Comparison of ENCODE assay signal across 8 cellular contexts in genomic region chr3:48685603-48686511, GRCh38. TPM values are rescaled to one million over a fixed set of nuclear protein-coding genes. Genes with fewer than 3 reads are reported as not detected.
A peak's percentile ranks its signal among the peaks of the same experiment; 100 is the strongest.
DNase-seq lines count a peak whose midpoint lies in the region; ATAC-seq and TF ChIP-seq lines count a peak whose summit lies in the region.

NCKIPSD (minus strand) TSS chr3:48685915; CDS start chr3:48685807, 108 bp downstream.

- H3K36me3 ChIP-seq in GM06990 (ENCODE audit: control insufficient read depth, insufficient read depth, low read length) (peaks cover 32% of the 10 kb centered on the region), H7 (replicated peaks; ENCODE audit: control insufficient read depth, insufficient read depth, low read length) (peaks cover 40% of the 10 kb centered on the region), osteoblast (ENCODE audit: insufficient read depth, low read length) (peaks cover 51% of the 10 kb centered on the region), thoracic aorta (peaks cover 38% of the 10 kb centered on the region)

- no peaks in the 10 kb centered on the region for H3K27me3 ChIP-seq in GM06990 (replicated peaks; ENCODE audit: control insufficient read depth, insufficient read depth, low read length)
- no peaks in the 10 kb centered on the region for H3K27me3 ChIP-seq in H7 (ENCODE audit: control insufficient read depth, insufficient read depth, low read length)
- H3K27me3 ChIP-seq in osteoblast (ENCODE audit: insufficient read depth, low read length) = no peaks in the 10 kb centered on the region
- H3K27me3 ChIP-seq in thoracic aorta (replicated peaks; ENCODE audit: insufficient read depth) = no peaks in the 10 kb centered on the region

- H2AFZ ChIP-seq in osteoblast (ENCODE audit: low read length) = peak within 1 kb of the TSS; percentile 80

- H3K4me3 ChIP-seq in GM06990 (replicated peaks; ENCODE audit: low read depth, low read length) (peak within 1 kb of the TSS; percentile 89), H7 (ENCODE audit: insufficient read depth, low read depth, low read length) (peak within 1 kb of the TSS; percentile 94), osteoblast (ENCODE audit: insufficient read depth, low read length) (peak within 1 kb of the TSS; percentile 96), thoracic aorta (peak within 1 kb of the TSS; percentile 99)

- H3K9me3 ChIP-seq in osteoblast (ENCODE audit: low read depth, low read length) = no peaks in the 10 kb centered on the region
- no peaks in the 10 kb centered on the region for H3K9me3 ChIP-seq in thoracic aorta

- peak; percentile 73 for TF ChIP-seq CTCF in GM06990 (IDR thresholded peaks at IDR 0.05; ENCODE audit: insufficient read depth, low read length, poor library complexity, severe bottlenecking)
- peak; percentile 65 for TF ChIP-seq CTCF in osteoblast (IDR thresholded peaks at IDR 0.05; ENCODE audit: extremely low read depth, low read depth, low read length)
- TF ChIP-seq CTCF in thoracic aorta (IDR thresholded peaks at IDR 0.05) = peak; percentile 95

- ATAC-seq in SK-N-SH treated with all-trans-retinoic acid at 6 μM for 48 hours = peak; percentile 83
- ATAC-seq in thoracic aorta (ENCODE audit: insufficient number of reproducible peaks, low FRiP score, low read depth) = peak; percentile 78

- DNase-seq in GM06990 (ENCODE audit: extremely low read depth, insufficient read length) (peak; percentile 90), H7 (peak; percentile 99), M059J (ENCODE audit: low read depth) (peak; percentile 72), glomerular endothelial cell (ENCODE audit: extremely low read depth, low read depth, low spot score) (no peak), osteoblast (ENCODE audit: insufficient read length, low spot score, missing footprints) (peak; percentile 99), thoracic aorta (ENCODE audit: low spot score) (peak; percentile 59)
- DNase-seq in activated naive CD4-positive, alpha-beta T cell treated with anti-CD3 and anti-CD28 coated beads, Interleukin-2, amount 50 U/mL, for 16 hours = peak; percentile 92

- H3K27ac ChIP-seq in osteoblast (ENCODE audit: low read depth, low read length) (peak within 1 kb of the TSS; percentile 60), thoracic aorta (peak within 1 kb of the TSS; percentile 73 to 77)

- H3K4me2 ChIP-seq in osteoblast (ENCODE audit: insufficient read depth, low read length) = peak within 1 kb of the TSS; percentile 99

- H3K4me1 ChIP-seq in osteoblast (ENCODE audit: insufficient read depth, low read length) (peaks cover 21% of the 10 kb centered on the region), thoracic aorta (ENCODE audit: control insufficient read depth in 1 of 2, low read depth in 2 of 2) (peaks cover 21 to 39% of the 10 kb centered on the region in 2 donors)

- peaks cover 35% of the 10 kb centered on the region for H3K79me2 ChIP-seq in osteoblast (ENCODE audit: insufficient read depth, low read length)

- H4K20me1 ChIP-seq in osteoblast (ENCODE audit: insufficient read depth, low read length) = peaks cover 21% of the 10 kb centered on the region

TF ChIP-seq in SK-N-SH treated with all-trans-retinoic acid at 6 μM for 48 hours, 23 proteins besides CTCF, POLR2A, EP300 and RAD21:
- TF ChIP-seq CSDC2 (CRISPR knock-in tag; IDR thresholded peaks at IDR 0.05) = no peak
- peak; percentile 45; the same call in 1 of the 2 replicates for TF ChIP-seq ESRRG (CRISPR knock-in tag; IDR thresholded peaks at IDR 0.05)

RNA-seq across cellular contexts. Expression of gene NCKIPSD, which starts in this region (rescaled TPM):
- total RNA-seq in H7 (2014; rRNA removed; shearing (Covaris generic)) = 43.8 and 48.8 TPM in 2 replicates
- 34.2 and 35.4 TPM in 2 replicates for total RNA-seq in M059J (2014; rRNA removed; shearing (Covaris generic))
- total RNA-seq in glomerular endothelial cell = 18.6 and 34.7 TPM in 2 replicates
- total RNA-seq in osteoblast = 17.1 and 17.7 TPM in 2 replicates
- total RNA-seq in thoracic aorta = 100 to 1,000 TPM in 1 of 2 donors, 10 to 100 TPM in 1; 59.6 to 101 TPM
